In the genomic region with DNA sequence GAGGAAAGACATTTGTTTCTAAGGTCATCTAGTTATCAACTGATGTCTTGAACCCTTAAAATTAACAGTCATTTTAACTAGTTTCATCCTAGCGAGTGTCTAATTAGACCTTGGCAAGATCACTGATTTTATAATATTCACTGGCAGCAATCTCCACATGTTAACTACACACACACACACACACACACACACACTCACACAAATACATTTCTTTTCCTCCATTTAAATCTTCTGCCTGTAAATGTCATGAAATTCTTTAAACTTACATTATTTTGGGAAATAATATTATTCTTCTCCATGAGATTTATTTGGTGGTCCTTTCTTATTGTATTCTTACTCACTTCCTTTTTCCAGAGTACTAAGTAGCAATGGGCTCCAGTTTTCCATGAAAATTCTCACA, we compare ENCODE assay signal across 35 cellular contexts. TPM values are rescaled to one million over a fixed set of nuclear protein-coding genes. Genes with fewer than 3 reads are reported as not detected.
"Had no signal": no experiment of that assay in that cellular context is flagged by ENCODE, and none has a peak within 500 bp of the region (broad histone marks: within the 10 kb centered on the region; RNA-seq: fewer than 3 reads in every experiment).

No MANE protein-coding gene starts in this region.

- H3K9me3 ChIP-seq: esophagus squamous epithelium, gastrocnemius medialis, heart right ventricle, left lung, lower lobe of right lung, mucosa of descending colon had no signal

- H3K27ac ChIP-seq: epithelial cell of prostate, esophagus squamous epithelium, gastrocnemius medialis, heart right ventricle, left lung, lower lobe of right lung had no signal

- H3K27ac Mint-ChIP-seq: dendritic cell treated with granulocyte-macrophage colony-stimulating factor and Interleukin-4, amounts not matched to agents 40 ng/mL and 50 ng/mL, for 4 days; effector memory CD8-positive, alpha-beta T cell; endodermal cell; mesothelial cell of epicardium; naive B cell; naive thymus-derived CD8-positive, alpha-beta T cell had no signal

- FAIRE-seq: endometrium, islet of Langerhans, keratinocyte had no signal

- H3K4me3 ChIP-seq: esophagus squamous epithelium, gastrocnemius medialis, heart right ventricle, left lung, lower lobe of right lung, mucosa of descending colon had no signal

- H3K9me3 Mint-ChIP-seq: dendritic cell treated with granulocyte-macrophage colony-stimulating factor and Interleukin-4, amounts not matched to agents 40 ng/mL and 50 ng/mL, for 4 days; effector memory CD8-positive, alpha-beta T cell; endodermal cell; mesothelial cell of epicardium; naive B cell; naive thymus-derived CD8-positive, alpha-beta T cell had no signal

- ATAC-seq: effector memory CD8-positive, alpha-beta T cell; esophagus mucosa; gastrocnemius medialis; heart right ventricle; left cardiac atrium; left lung; left ventricle myocardium superior; lower lobe of right lung; mucosa of descending colon; naive thymus-derived CD8-positive, alpha-beta T cell had no signal

- H3K36me3 Mint-ChIP-seq: mesothelial cell of epicardium; naive B cell; naive thymus-derived CD8-positive, alpha-beta T cell had no signal

- DNase-seq: cortex of kidney; effector CD8-positive, alpha-beta T cell; effector memory CD8-positive, alpha-beta T cell; endodermal cell; erythroblast; esophagus squamous epithelium; foreskin fibroblast; foreskin melanocyte; gastrocnemius medialis; glutamatergic neuron; head of caudate nucleus; heart right ventricle; hippocampal formation; left cardiac atrium; left lung; left ventricle myocardium superior; lower lobe of right lung; mesenchymal stem cell; mucosa of descending colon; naive B cell; naive thymus-derived CD8-positive, alpha-beta T cell had no signal

- H3K36me3 ChIP-seq: esophagus squamous epithelium, gastrocnemius medialis, heart right ventricle, left lung, lower lobe of right lung had no signal

- H3K4me3 Mint-ChIP-seq: dendritic cell treated with granulocyte-macrophage colony-stimulating factor and Interleukin-4, amounts not matched to agents 40 ng/mL and 50 ng/mL, for 4 days; effector memory CD8-positive, alpha-beta T cell; endodermal cell; mesothelial cell of epicardium; naive B cell; naive thymus-derived CD8-positive, alpha-beta T cell had no signal

RNA-seq across cellular contexts. Expression of a gene that starts 6.6 kb away (rescaled TPM):
- total RNA-seq: dermis microvascular lymphatic vessel endothelial cell; endodermal cell; esophagus mucosa; esophagus squamous epithelium; gastrocnemius medialis; glomerular endothelial cell; heart right ventricle; kidney epithelial cell; left cardiac atrium; left lung; left ventricle myocardium superior; lower leg skin; lower lobe of right lung; lung microvascular endothelial cell; mesenteric fat pad; mesothelial cell of epicardium; mucosa of descending colon; myocyte; naive thymus-derived CD8-positive, alpha-beta T cell had no signal
- polyA plus RNA-seq: heart right ventricle; keratinocyte; naive thymus-derived CD8-positive, alpha-beta T cell had no signal
